ENCODE assay signal across 1 cellular context in the genomic region with DNA sequence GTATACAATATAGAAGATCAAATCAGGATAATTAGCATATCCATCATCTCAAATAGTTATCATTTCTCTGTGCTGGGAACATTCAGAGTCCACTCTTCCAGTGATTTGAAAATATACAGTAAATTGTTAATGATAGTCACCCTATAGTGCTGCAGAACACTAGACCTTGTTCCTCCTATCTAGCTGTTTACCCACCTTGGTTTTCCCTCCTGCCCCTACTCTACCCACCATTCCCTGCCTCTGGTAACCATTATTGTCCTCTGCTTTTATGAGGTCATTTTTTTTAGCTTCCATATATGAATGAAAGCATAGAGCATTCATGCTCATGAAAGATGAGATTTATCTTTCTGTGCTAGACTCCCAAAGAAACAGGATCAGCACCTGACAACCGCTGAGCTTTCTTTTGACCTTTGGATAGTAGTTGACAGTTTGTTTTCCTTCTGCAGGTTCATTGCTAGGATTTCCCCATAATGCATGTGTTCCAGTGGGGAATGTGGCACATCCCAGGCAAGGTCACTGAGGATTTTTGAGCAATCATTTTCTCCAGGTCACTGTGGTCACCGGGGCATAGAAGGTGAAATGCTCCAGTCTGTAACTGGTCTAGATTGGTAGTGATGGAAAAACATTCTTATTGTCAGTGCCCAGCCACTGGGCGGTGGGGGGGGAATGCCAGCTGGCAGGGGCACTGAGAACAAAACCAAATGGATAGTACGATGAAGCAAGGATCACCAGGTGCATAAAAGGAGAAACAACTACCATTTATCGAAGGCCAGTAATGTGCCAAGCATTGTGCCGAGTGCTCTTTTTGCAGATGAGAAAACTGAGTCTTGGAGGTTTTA.
TF ChIP-seq lines count a peak whose summit lies in the region.

No MANE protein-coding gene starts in this region.

TF ChIP-seq in SK-N-SH treated with all-trans-retinoic acid at 6 μM for 48 hours, 23 proteins besides CTCF, POLR2A, EP300 and RAD21 (continued from another document):
- TF ChIP-seq, protein P1, sequence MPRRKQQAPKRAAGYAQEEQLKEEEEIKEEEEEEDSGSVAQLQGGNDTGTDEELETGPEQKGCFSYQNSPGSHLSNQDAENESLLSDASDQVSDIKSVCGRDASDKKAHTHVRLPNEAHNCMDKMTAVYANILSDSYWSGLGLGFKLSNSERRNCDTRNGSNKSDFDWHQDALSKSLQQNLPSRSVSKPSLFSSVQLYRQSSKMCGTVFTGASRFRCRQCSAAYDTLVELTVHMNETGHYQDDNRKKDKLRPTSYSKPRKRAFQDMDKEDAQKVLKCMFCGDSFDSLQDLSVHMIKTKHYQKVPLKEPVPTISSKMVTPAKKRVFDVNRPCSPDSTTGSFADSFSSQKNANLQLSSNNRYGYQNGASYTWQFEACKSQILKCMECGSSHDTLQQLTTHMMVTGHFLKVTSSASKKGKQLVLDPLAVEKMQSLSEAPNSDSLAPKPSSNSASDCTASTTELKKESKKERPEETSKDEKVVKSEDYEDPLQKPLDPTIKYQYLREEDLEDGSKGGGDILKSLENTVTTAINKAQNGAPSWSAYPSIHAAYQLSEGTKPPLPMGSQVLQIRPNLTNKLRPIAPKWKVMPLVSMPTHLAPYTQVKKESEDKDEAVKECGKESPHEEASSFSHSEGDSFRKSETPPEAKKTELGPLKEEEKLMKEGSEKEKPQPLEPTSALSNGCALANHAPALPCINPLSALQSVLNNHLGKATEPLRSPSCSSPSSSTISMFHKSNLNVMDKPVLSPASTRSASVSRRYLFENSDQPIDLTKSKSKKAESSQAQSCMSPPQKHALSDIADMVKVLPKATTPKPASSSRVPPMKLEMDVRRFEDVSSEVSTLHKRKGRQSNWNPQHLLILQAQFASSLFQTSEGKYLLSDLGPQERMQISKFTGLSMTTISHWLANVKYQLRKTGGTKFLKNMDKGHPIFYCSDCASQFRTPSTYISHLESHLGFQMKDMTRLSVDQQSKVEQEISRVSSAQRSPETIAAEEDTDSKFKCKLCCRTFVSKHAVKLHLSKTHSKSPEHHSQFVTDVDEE (CRISPR knock-in tag; IDR thresholded peaks at IDR 0.05), result no peak
- TF ChIP-seq CSDC2 (CRISPR knock-in tag; IDR thresholded peaks at IDR 0.05) (no peak), OSR1 (CRISPR knock-in tag; IDR thresholded peaks at IDR 0.05) (no peak), PPARA (CRISPR knock-in tag; IDR thresholded peaks at IDR 0.05; ENCODE audit: borderline replicate concordance) (no peak), ZFP3 (CRISPR knock-in tag; IDR thresholded peaks at IDR 0.05) (no peak), TOX (CRISPR knock-in tag; IDR thresholded peaks at IDR 0.05; ENCODE audit: borderline replicate concordance) (no peak), ISL1 (CRISPR knock-in tag; IDR thresholded peaks at IDR 0.05) (no peak), GLIS3 (CRISPR knock-in tag; IDR thresholded peaks at IDR 0.05) (no peak), ZC3H10 (CRISPR knock-in tag; IDR thresholded peaks at IDR 0.05) (no peak)
- TF ChIP-seq, protein P2, sequence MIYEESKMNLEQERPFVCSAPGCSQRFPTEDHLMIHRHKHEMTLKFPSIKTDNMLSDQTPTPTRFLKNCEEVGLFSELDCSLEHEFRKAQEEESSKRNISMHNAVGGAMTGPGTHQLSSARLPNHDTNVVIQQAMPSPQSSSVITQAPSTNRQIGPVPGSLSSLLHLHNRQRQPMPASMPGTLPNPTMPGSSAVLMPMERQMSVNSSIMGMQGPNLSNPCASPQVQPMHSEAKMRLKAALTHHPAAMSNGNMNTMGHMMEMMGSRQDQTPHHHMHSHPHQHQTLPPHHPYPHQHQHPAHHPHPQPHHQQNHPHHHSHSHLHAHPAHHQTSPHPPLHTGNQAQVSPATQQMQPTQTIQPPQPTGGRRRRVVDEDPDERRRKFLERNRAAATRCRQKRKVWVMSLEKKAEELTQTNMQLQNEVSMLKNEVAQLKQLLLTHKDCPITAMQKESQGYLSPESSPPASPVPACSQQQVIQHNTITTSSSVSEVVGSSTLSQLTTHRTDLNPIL (CRISPR knock-in tag; IDR thresholded peaks at IDR 0.05; ENCODE audit: low read depth), result no peak
